ENCODE assay signal across 9 cellular contexts in genomic region chr18:42563995-42564394, GRCh38.
"Had no signal": no experiment of that assay in that cellular context is flagged by ENCODE, and none has a peak within 500 bp of the region (broad histone marks: within the 10 kb centered on the region; RNA-seq: fewer than 3 reads in every experiment).

No MANE protein-coding gene starts in this region.

- H3K36me3 ChIP-seq: HAP-1 had no signal

- ATAC-seq: GM23338, HCT116 had no signal

- H3K4me3 ChIP-seq: GM23248, GM23338, HAP-1 had no signal

- H3K27ac ChIP-seq: GM23248 had no signal

- H3K9ac ChIP-seq: GM23248 had no signal

- DNase-seq: GM23248, GOT3, H7, H9, HCEC 1CT, HFFc6 had no signal

- H2AFZ ChIP-seq: GM23248, GM23338 had no signal

- H3K9me3 ChIP-seq: HAP-1 had no signal

- H3K4me2 ChIP-seq: GM23338 had no signal
